9 cellular contexts compared by ENCODE assay signal in genomic region chr10:122113161-122113944, GRCh38.
DNase-seq lines count a peak whose midpoint lies in the region; ATAC-seq, FAIRE-seq and TF ChIP-seq lines count a peak whose summit lies in the region.
"Had no signal": no experiment of that assay in that cellular context is flagged by ENCODE, and none has a peak within 500 bp of the region (broad histone marks: within the 10 kb centered on the region; RNA-seq: fewer than 3 reads in every experiment).

No MANE protein-coding gene starts in this region.

- H3K79me2 ChIP-seq in H9 (ENCODE audit: insufficient read depth, low read length) = peaks cover 5% of the 10 kb centered on the region; the same call in 1 of the 2 replicates

- H3K4me1 Mint-ChIP-seq in H9 = peaks cover 37% of the 10 kb centered on the region in 2 experiments
- H3K4me1 Mint-ChIP-seq in CD8-positive, alpha-beta T cell (ENCODE audit: low read depth) = peaks cover 3% of the 10 kb centered on the region

- ATAC-seq in esophagus mucosa = peak; percentile 68
- ATAC-seq in GM18858 (IDR thresholded peaks at IDR 0.05; ENCODE audit: unreplicated experiment) = no peak
- no peak for ATAC-seq in CD8-positive, alpha-beta T cell

- POLR2A ChIA-PET in CD8-positive, alpha-beta T cell (lab: Charles Lee) = no interaction called here

- H3K36me3 Mint-ChIP-seq in H9 (ENCODE audit: insufficient read depth in 1 of 3, low read depth in 3 of 3) = peaks cover 0 to 4% (median 0%) of the 10 kb centered on the region in 3 experiments; a peak in 1 of 7 replicates
- no peaks in the 10 kb centered on the region for H3K36me3 Mint-ChIP-seq in CD8-positive, alpha-beta T cell

- no peaks in the 10 kb centered on the region for H3K79me1 ChIP-seq in H9 (ENCODE audit: insufficient read depth, low read depth, low read length, poor library complexity, severe bottlenecking)

- peaks cover 13% of the 10 kb centered on the region for H3K23me2 ChIP-seq in H9 (ENCODE audit: insufficient read length, low read depth, low read length, poor library complexity, severe bottlenecking)

- no peak overlapping the region for H3T11ph ChIP-seq in H9 (ENCODE audit: low read length)

- no peak overlapping the region for H3K56ac ChIP-seq in H9 (ENCODE audit: insufficient read length, low read depth, low read length)

- TF ChIP-seq CTCF in D721Med (IDR thresholded peaks at IDR 0.05; ENCODE audit: insufficient read depth, missing control alignments) (no peak), H9 (conservative IDR thresholded peaks at IDR 0.05) (peak; percentile 60)
- TF ChIP-seq CTCF in CD8-positive, alpha-beta T cell (IDR thresholded peaks at IDR 0.05) = no peak

- H3K4me3 Mint-ChIP-seq in H9 = peak overlapping the region; percentile 66 to 77
- no peak overlapping the region for H3K4me3 Mint-ChIP-seq in CD8-positive, alpha-beta T cell

- no peak overlapping the region for H2AK5ac ChIP-seq in H9 (ENCODE audit: insufficient read length, low read length)

- H3K4me3 ChIP-seq in SJCRH30 (peak overlapping the region; percentile 86), mucosa of stomach (ENCODE audit: low read length) (peak overlapping the region; percentile 77)
- no peak overlapping the region for H3K4me3 ChIP-seq in CD8-positive, alpha-beta T cell (ENCODE audit: low read depth, low read length)
- H3K4me3 ChIP-seq: SK-N-MC had no signal

- no peak for FAIRE-seq in D721Med (lab: Jason Lieb, UNC)

- H2BK20ac ChIP-seq in H9 (ENCODE audit: low read depth, low read length, poor library complexity, severe bottlenecking) = no peak overlapping the region

- no peak overlapping the region for H2AFZ ChIP-seq in H9 (ENCODE audit: low read length)

- H3K36me3 ChIP-seq in SJCRH30 (no peaks in the 10 kb centered on the region), mucosa of stomach (ENCODE audit: control insufficient read depth, insufficient read depth, low read length) (no peaks in the 10 kb centered on the region)
- H3K36me3 ChIP-seq in CD8-positive, alpha-beta T cell (ENCODE audit: insufficient read depth, low read length) = no peaks in the 10 kb centered on the region

- H3K27ac Mint-ChIP-seq in H9 = no peak overlapping the region; a peak in 1 of 7 replicates
- no peak overlapping the region for H3K27ac Mint-ChIP-seq in CD8-positive, alpha-beta T cell

- H2BK120ac ChIP-seq in H9 (ENCODE audit: low read depth, low read length, poor library complexity, severe bottlenecking) = peak overlapping the region; percentile 10

- CTCF ChIA-PET in CD8-positive, alpha-beta T cell (lab: Charles Lee) = no interaction called here

- no peak overlapping the region; the same call in 1 of the 2 replicates for H3K4ac ChIP-seq in H9 (ENCODE audit: low read depth, low read length)

- H4K20me1 ChIP-seq in H9 (ENCODE audit: control insufficient read depth, insufficient read depth, insufficient read length) = no peaks in the 10 kb centered on the region

- DNase-seq in D721Med (ENCODE audit: insufficient read length, low spot score) (peak; percentile 37), H9 (peak; percentile 71), SJCRH30 (peak; percentile 84 to 87), NCI-H187 (lab: John Stamatoyannopoulos, UW) (no peak)
- no peak for DNase-seq in CD8-positive, alpha-beta T cell

- H3K27me3 Mint-ChIP-seq in H9 (ENCODE audit: low read depth) = peaks cover 10% of the 10 kb centered on the region
- H3K27me3 Mint-ChIP-seq in CD8-positive, alpha-beta T cell (ENCODE audit: low read depth) = peaks cover 39% of the 10 kb centered on the region

- H2BK12ac ChIP-seq in H9 (ENCODE audit: insufficient read length, low read depth, low read length) = no peak overlapping the region

- H3K27me3 ChIP-seq in H9 (ENCODE audit: insufficient read depth, low read length) (peaks cover 2% of the 10 kb centered on the region; the same call in 1 of the 2 replicates), SJCRH30 (no peaks in the 10 kb centered on the region), mucosa of stomach (ENCODE audit: control insufficient read depth, insufficient read depth, low read length) (no peaks in the 10 kb centered on the region)
- H3K27me3 ChIP-seq in CD8-positive, alpha-beta T cell (ENCODE audit: insufficient read depth, low read length) = no peaks in the 10 kb centered on the region

- no peak overlapping the region for H4K8ac ChIP-seq in H9 (replicated peaks; ENCODE audit: insufficient read length, low read depth, low read length)

- H3K9ac ChIP-seq in H9 (ENCODE audit: extremely low read depth, insufficient read length, low read length) (peak overlapping the region; percentile 62), mucosa of stomach (ENCODE audit: low read length) (peak overlapping the region; percentile 93)

- H3K9me3 Mint-ChIP-seq in H9 = no peaks in the 10 kb centered on the region
- H3K9me3 Mint-ChIP-seq in CD8-positive, alpha-beta T cell = no peaks in the 10 kb centered on the region

- H3K4me2 ChIP-seq in H9 (ENCODE audit: insufficient read depth, insufficient read length, low read length) = peak overlapping the region; percentile 43

- H3K27ac ChIP-seq in H9 (ENCODE audit: insufficient read length, low read depth, low read length) (no peak overlapping the region), SJCRH30 (peak overlapping the region; percentile 86)
- H3K27ac ChIP-seq in CD8-positive, alpha-beta T cell (ENCODE audit: low read depth, low read length) = no peak overlapping the region
- H3K27ac ChIP-seq: SK-N-MC had no signal

- H4K5ac ChIP-seq in H9 (ENCODE audit: insufficient read length, low read depth, low read length) = no peak overlapping the region

- H3K9me3 ChIP-seq in H9 (ENCODE audit: control insufficient read depth, low read depth, low read length) (no peaks in the 10 kb centered on the region), SJCRH30 (replicated peaks) (no peaks in the 10 kb centered on the region), mucosa of stomach (ENCODE audit: control insufficient read depth, low read length) (no peaks in the 10 kb centered on the region)
- H3K9me3 ChIP-seq in CD8-positive, alpha-beta T cell (ENCODE audit: low read length) = no peaks in the 10 kb centered on the region

- H3K14ac ChIP-seq in H9 (ENCODE audit: insufficient read depth, low read length) = peak overlapping the region; percentile 86

- H2BK15ac ChIP-seq in H9 (ENCODE audit: low read depth, low read length) = no peak overlapping the region

- no peak overlapping the region for H2BK5ac ChIP-seq in H9 (ENCODE audit: insufficient read length, low read length)

- peak overlapping the region; percentile 63 for H3K18ac ChIP-seq in H9 (ENCODE audit: insufficient read length, low read depth, low read length)

- H3K4me1 ChIP-seq in H9 (ENCODE audit: insufficient read depth, low read length) = no peaks in the 10 kb centered on the region
- peaks cover 23% of the 10 kb centered on the region; the same call in 1 of the 2 replicates for H3K4me1 ChIP-seq in SJCRH30
- peaks cover 30% of the 10 kb centered on the region for H3K4me1 ChIP-seq in mucosa of stomach (ENCODE audit: control insufficient read depth, insufficient read depth, low read length)
- H3K4me1 ChIP-seq in CD8-positive, alpha-beta T cell (ENCODE audit: insufficient read depth, low read length) = no peaks in the 10 kb centered on the region

- no CpG with 5 or more reads among the region's 77 CpGs for WGBS in H9 (ENCODE audit: extremely low coverage, insufficient read length, low lambda C conversion rate)

- intact Hi-C loops in CD8-positive, alpha-beta T cell (cut with DNase I, micrococcal nuclease) = no loop called here

- H3K23ac ChIP-seq in H9 (ENCODE audit: insufficient read length, low read depth, low read length) = no peak overlapping the region

- peak overlapping the region; percentile 57 for H4K91ac ChIP-seq in H9 (ENCODE audit: insufficient read length, low read depth, low read length)

Comparison
In these comparisons a context has a peak if more than half of its experiments do, and no peak if none do; other contexts are left out.
1. DNase-seq: peak in D721Med (single experiment), H9 (single experiment) and SJCRH30 (2 of 2); none in CD8-positive, alpha-beta T cell (0 of 7) and NCI-H187 (0 of 2).